ENCODE assay signal across 8 cellular contexts in the genomic region with DNA sequence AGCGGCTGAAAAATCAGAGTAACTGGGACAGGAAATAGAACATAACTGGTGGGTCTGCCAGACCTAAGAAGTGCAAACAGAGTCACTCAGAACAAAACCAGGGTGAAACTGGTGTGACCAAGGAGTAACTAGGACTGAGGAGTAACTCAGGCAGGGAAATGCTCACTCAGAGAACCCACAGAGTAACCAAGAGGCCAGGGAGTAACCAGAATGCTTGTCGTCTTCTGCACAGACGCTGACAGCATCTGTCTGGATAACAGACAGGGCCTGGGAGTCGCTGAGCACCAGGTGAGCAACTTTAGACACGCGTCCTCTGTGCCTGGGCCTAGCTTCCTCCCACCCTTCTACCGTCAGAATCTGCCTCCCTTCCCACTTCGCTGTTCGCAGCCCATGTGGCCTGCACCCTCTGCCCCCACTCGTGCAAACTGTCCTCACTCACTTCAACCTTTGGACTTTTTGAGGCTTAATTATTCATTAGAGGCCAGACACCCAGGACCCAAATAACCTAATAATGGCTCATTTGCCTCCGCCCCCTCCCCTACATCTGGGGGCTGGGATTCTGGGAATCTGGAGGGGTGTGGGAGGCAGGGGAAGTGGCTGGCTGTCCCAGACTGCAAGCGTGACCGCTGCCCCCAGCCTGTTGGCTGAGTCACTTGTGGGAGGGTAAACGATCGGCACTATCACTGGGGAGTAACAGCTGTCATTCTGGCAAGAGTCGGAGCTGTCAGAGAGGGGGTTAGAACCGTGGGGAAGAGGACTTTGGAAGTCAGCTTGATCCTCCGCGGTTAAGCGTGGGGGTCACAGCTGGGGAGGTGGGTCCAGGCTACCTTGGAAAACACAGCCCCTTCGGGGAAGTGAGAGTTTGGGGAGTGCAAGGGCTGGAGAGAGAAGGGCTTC. TPM values are rescaled to one million over a fixed set of nuclear protein-coding genes. Genes with fewer than 3 reads are reported as not detected.
A peak's percentile ranks its signal among the peaks of the same experiment; 100 is the strongest.
DNase-seq lines count a peak whose midpoint lies in the region; ATAC-seq and TF ChIP-seq lines count a peak whose summit lies in the region.

No MANE protein-coding gene starts in this region.

- ATAC-seq in GM19328 (IDR thresholded peaks at IDR 0.05; ENCODE audit: unreplicated experiment) (peak; percentile 82), HG03354 (IDR thresholded peaks at IDR 0.05; ENCODE audit: poor library complexity, severe bottlenecking, unreplicated experiment) (peak; percentile 34)

- H3K4me3 ChIP-seq in SJCRH30 (peak overlapping the region; percentile 64), adrenal gland (peak overlapping the region in 1 of 4 donors; percentile 59)

- H3K9me3 ChIP-seq in SJCRH30 (replicated peaks) (no peaks in the 10 kb centered on the region), adrenal gland (replicated peaks in 1 of 3) (no peaks in the 10 kb centered on the region)

- TF ChIP-seq POLR2A in adrenal gland (IDR thresholded peaks at IDR 0.05): no peak

- no peaks in the 10 kb centered on the region for H3K27me3 ChIP-seq in SJCRH30
- H3K27me3 ChIP-seq in adrenal gland: no peaks in the 10 kb centered on the region

- DNase-seq in SJCRH30 (peak; percentile 84), adrenal gland (peak in 5 of 7 donors; percentile 37 to 59 (median 43)), iPS-NIHi7 (ENCODE audit: extremely low spot score) (peak; percentile 49), NCI-H510A (lab: John Stamatoyannopoulos, UW) (no peak)
- DNase-seq in stimulated activated CD4-positive, alpha-beta T cell treated with anti-CD3 and anti-CD28 coated beads, Interleukin-15, amount 100 ng/mL, for 24 hours: peak; percentile 72

- intact Hi-C loops in adrenal gland (cut with DNase I): loop anchor here in 1 of 2 donors (5.0 kb wide), 1 partner anchor 39 kb away; no protein-coding TSS in a partner anchor

- peaks cover 17% of the 10 kb centered on the region for H3K4me1 ChIP-seq in SJCRH30
- H3K4me1 ChIP-seq in adrenal gland (replicated peaks in 1 of 2): peaks cover 6 to 12% of the 10 kb centered on the region in 2 donors

- H3K27ac ChIP-seq in C4-2B (peak overlapping the region; percentile 84), SJCRH30 (peak overlapping the region; percentile 89), adrenal gland (no peak overlapping the region)

- WGBS in adrenal gland, 4 donors: 35 to 47% (median 39%) methylated on average over 20 to 21 of the region's 21 CpGs

- H3K36me3 ChIP-seq in SJCRH30: no peaks in the 10 kb centered on the region
- H3K36me3 ChIP-seq in adrenal gland (replicated peaks in 1 of 2): no peaks in the 10 kb centered on the region

- TF ChIP-seq CTCF in C4-2B (conservative IDR thresholded peaks at IDR 0.05) (no peak), adrenal gland (IDR thresholded peaks at IDR 0.05) (no peak)

RNA-seq across cellular contexts. Expression of a gene that starts 0.6 kb away (rescaled TPM):
- 17.3 and 20.6 TPM in 2 replicates for total RNA-seq in SJCRH30 (2014; rRNA removed; shearing (Covaris generic))
- total RNA-seq in adrenal gland: 10 to 100 TPM in 2 of 8 donors, 1 to 10 TPM in 6; 1.2 to 11.5 (median 2.4) TPM
- polyA plus RNA-seq in adrenal gland: 1 to 10 TPM in 1 of 3 donors, under 1 TPM in 2; 0.88 to 2.5 (median 0.94) TPM

RNA-seq across cellular contexts. Expression of a gene that starts 27.0 kb away (rescaled TPM):
- total RNA-seq in SJCRH30 (2014; rRNA removed; shearing (Covaris generic)): 27.5 and 29.3 TPM in 2 replicates
- 10 to 100 TPM; 17.5 to 45.7 (median 25.4) TPM for total RNA-seq in adrenal gland
- 10 to 100 TPM; 36.9 to 45.1 (median 44.0) TPM for polyA plus RNA-seq in adrenal gland

RNA-seq across cellular contexts. Expression of a gene that starts 44.4 kb away (rescaled TPM):
- 0.05 and 0.32 TPM in 2 replicates for total RNA-seq in SJCRH30 (2014; rRNA removed; shearing (Covaris generic))
- total RNA-seq in adrenal gland: 1 to 10 TPM in 5 of 8 donors, under 1 TPM in 1, not detected in 2; 0.99 to 4.5 (median 2.4) TPM
- polyA plus RNA-seq in adrenal gland: 10 to 100 TPM in 1 of 3 donors, 1 to 10 TPM in 1, under 1 TPM in 1; 0.51 to 32.5 (median 3.5) TPM

Comparison
In these comparisons a context has a peak if more than half of its experiments do, and no peak if none do; other contexts are left out.
1. H3K27ac ChIP-seq: peak in C4-2B (single experiment) and SJCRH30 (single experiment); none in adrenal gland (0 of 5).